Comparison of ENCODE assay signal across 27 cellular contexts in the genomic region with DNA sequence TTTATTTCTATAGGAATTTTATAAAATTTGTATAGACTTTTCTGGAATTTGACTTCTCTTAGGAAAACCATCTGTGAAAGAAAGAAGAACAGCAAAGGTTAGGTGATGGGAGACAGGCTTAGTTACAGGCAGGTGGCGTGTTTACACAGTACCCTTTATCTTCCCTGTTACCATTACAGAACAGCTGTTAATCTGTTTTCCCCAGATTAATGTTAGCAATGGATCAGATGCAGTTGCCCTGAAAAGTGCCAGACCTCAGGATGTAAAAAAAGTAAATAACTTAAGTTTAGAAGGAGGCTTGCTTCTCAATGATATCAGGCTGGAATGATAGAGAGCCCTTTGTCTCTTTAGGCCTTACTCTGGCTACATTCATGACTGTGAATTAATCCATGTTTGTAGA.
"Had no signal": no experiment of that assay in that cellular context is flagged by ENCODE, and none has a peak within 500 bp of the region (broad histone marks: within the 10 kb centered on the region; RNA-seq: fewer than 3 reads in every experiment).

No MANE protein-coding gene starts in this region.

- H3K27ac ChIP-seq: adrenal gland, body of pancreas, breast epithelium, KMS-11, SJCRH30, WERI-Rb-1 had no signal

- H3K9me3 ChIP-seq: adrenal gland, body of pancreas, breast epithelium, SJCRH30 had no signal

- H3K4me3 ChIP-seq: adrenal gland, body of pancreas, breast epithelium, SJCRH30 had no signal

- H3K9ac ChIP-seq: KMS-11 had no signal

- H3K36me3 ChIP-seq: adrenal gland, breast epithelium, SJCRH30, WERI-Rb-1 had no signal

- H3K27me3 ChIP-seq: adrenal gland, body of pancreas, breast epithelium, SJCRH30 had no signal

- ATAC-seq: activated CD8-positive, alpha-beta T cell treated with anti-CD3 and anti-CD28 coated beads, Interleukin-2, amount 10 ng/mL, durations not matched to agents 7 days and 5 days; body of pancreas; Panc1 had no signal

- H3K4me2 ChIP-seq: KMS-11 had no signal

- DNase-seq: activated CD4-positive, alpha-beta T cell treated with anti-CD3 and anti-CD28 coated beads, Interleukin-2, amount 10 ng/mL, durations not matched to agents 24 days and 14 days; activated CD4-positive, alpha-beta T cell treated with anti-CD3 and anti-CD28 coated beads, Interleukin-2, amount 50 U/mL, for 4 hours; activated CD8-positive, alpha-beta T cell treated with anti-CD3 and anti-CD28 coated beads, Interleukin-2, amount 10 ng/mL, durations not matched to agents 7 days and 5 days; activated gamma-delta T cell; activated naive CD4-positive, alpha-beta T cell treated with Interleukin-2 at 50 U/mL for 16 hours; activated T-cell treated with anti-CD3 and anti-CD28 coated beads, Interleukin-2, amount 50 U/mL, for 24 hours; adrenal gland; body of pancreas; MM.1S; MV-4-11; NCI-H1092; NCI-H1436 treated with DMSO at 0.1 percent for 48 hours; NCI-H1694 treated with DMSO at 0.1 percent for 48 hours; NCI-H2029; NCI-H345; NCI-H524 treated with DMSO at 0.1 percent for 48 hours; NCI-H774; SHP77; SJCRH30; SW 1271; T-helper 1 cell; T-helper 2 cell; T-helper 9 cell; WERI-Rb-1 had no signal
